19 cellular contexts compared by ENCODE assay signal in genomic region chr4:105426187-105426897, GRCh38.
"Had no signal": no experiment of that assay in that cellular context is flagged by ENCODE, and none has a peak within 500 bp of the region (broad histone marks: within the 10 kb centered on the region; RNA-seq: fewer than 3 reads in every experiment).

No MANE protein-coding gene starts in this region.

- ATAC-seq: gastrocnemius medialis; left colon; naive thymus-derived CD4-positive, alpha-beta T cell had no signal

- H3K9me3 ChIP-seq: gastrocnemius medialis had no signal

- H3K27me3 Mint-ChIP-seq: activated B cell treated with CpG ODN at 0.5 μM for 24 hours; activated naive CD8-positive, alpha-beta T cell treated with anti-CD3 and anti-CD28 coated beads for 36 hours; naive thymus-derived CD4-positive, alpha-beta T cell; progenitor cell of endocrine pancreas; stimulated activated naive CD8-positive, alpha-beta T cell treated with anti-CD3 and anti-CD28 coated beads, Interleukin-15, Interleukin-2, amounts not matched to agents 100 ng/mL and 50 ng/mL, for 24 hours had no signal

- H3K4me1 ChIP-seq: esophagus squamous epithelium, gastrocnemius medialis, spleen, tibial artery had no signal

- DNase-seq: activated B cell treated with CpG ODN at 0.5 μM for 24 hours; activated CD4-positive, alpha-beta T cell treated with anti-CD3 and anti-CD28 coated beads for 4 hours; activated naive CD8-positive, alpha-beta T cell treated with anti-CD3 and anti-CD28 coated beads for 36 hours; activated T-cell treated with anti-CD3 and anti-CD28 coated beads, Interleukin-2, amount 50 U/mL, for 1 hour; central memory CD4-positive, alpha-beta T cell; effector memory CD4-positive, alpha-beta T cell; esophagus squamous epithelium; gastrocnemius medialis; hippocampal formation; left colon; naive thymus-derived CD4-positive, alpha-beta T cell; retina; spleen; stimulated activated CD4-positive, alpha-beta T cell treated with anti-CD3 and anti-CD28 coated beads, Interleukin-4, amount 100 ng/mL, for 1 hour; T-helper 9 cell; tibial artery had no signal

- H3K27me3 ChIP-seq: esophagus squamous epithelium, gastrocnemius medialis, spleen, tibial artery had no signal

- H3K4me3 Mint-ChIP-seq: activated B cell treated with CpG ODN at 0.5 μM for 24 hours; activated naive CD8-positive, alpha-beta T cell treated with anti-CD3 and anti-CD28 coated beads for 36 hours; naive thymus-derived CD4-positive, alpha-beta T cell; stimulated activated naive CD8-positive, alpha-beta T cell treated with anti-CD3 and anti-CD28 coated beads, Interleukin-15, Interleukin-2, amounts not matched to agents 100 ng/mL and 50 ng/mL, for 24 hours had no signal

- H3K27ac ChIP-seq: esophagus squamous epithelium, gastrocnemius medialis, spleen, tibial artery had no signal

- H3K27ac Mint-ChIP-seq: activated B cell treated with CpG ODN at 0.5 μM for 24 hours; activated naive CD8-positive, alpha-beta T cell treated with anti-CD3 and anti-CD28 coated beads for 36 hours; naive thymus-derived CD4-positive, alpha-beta T cell; progenitor cell of endocrine pancreas; stimulated activated naive CD8-positive, alpha-beta T cell treated with anti-CD3 and anti-CD28 coated beads, Interleukin-15, Interleukin-2, amounts not matched to agents 100 ng/mL and 50 ng/mL, for 24 hours had no signal

- H3K4me3 ChIP-seq: esophagus squamous epithelium, gastrocnemius medialis, lung, spleen, tibial artery had no signal

- H3K4me1 Mint-ChIP-seq: activated B cell treated with CpG ODN at 0.5 μM for 24 hours had no signal
